Comparison of ENCODE assay signal across 8 cellular contexts in the genomic region with DNA sequence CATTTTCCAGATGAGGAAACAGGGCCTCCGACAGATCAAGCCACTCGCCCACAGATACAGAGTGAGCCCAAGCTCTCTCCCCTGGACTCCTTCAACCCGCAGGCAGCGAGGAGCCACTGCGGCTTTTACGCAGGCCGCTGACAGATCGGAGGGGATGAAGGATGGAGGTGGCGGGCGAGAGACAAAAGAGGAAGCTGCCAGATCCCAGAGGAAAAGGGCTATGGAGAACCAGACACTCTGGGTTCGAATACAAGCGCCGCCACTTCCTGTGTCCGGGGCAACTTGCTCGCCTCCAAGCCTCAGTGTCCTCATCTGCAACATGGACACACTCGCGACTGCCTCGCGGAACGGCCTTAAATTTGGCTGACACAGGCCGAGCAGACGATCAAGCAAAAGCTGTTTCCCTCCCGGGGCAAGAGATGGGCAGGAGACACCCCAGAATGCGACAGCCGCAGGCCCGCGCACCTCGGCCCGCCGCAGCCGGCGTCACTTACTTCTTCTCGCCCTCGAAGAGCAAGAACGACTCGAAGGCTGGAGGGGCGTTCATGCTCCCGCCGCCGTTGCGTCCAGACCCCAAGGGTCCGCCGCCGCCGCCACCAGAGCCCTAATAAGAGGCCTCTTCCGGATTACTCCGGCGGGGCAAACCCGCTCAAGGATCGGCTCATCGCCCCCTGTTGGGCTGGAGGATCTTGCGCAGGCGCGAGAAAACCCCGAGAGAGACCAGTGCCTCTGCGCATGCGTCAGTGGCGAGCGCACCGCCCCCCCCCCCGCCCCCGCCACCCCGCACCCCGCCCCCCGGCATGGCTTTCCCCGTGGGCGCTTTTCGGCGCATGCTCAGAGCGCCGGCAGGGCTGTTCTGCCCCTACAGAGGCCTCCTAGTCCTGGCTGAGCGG. TPM values are rescaled to one million over a fixed set of nuclear protein-coding genes. Genes with fewer than 3 reads are reported as not detected.
DNase-seq lines count a peak whose midpoint lies in the region; ATAC-seq and TF ChIP-seq lines count a peak whose summit lies in the region.
"Not testable (repeated sequence)": the region's sequence is repeated elsewhere in the genome, so short reads cannot be mapped to it uniquely, and the experiment has no call there.

A gene (minus strand): TSS at position 609 of the 893 bp plus-strand sequence. CDS start 62 bp downstream, at position 547.

- TF ChIP-seq CTCF in GM12873 (IDR thresholded peaks at IDR 0.05; ENCODE audit: insufficient read depth, low read depth, low read length, missing control alignments) (peak; percentile 26), IMR-90 (conservative IDR thresholded peaks at IDR 0.05; ENCODE audit: low read depth, low read length) (peak; percentile 40), hepatocyte (IDR thresholded peaks at IDR 0.05; ENCODE audit: poor library complexity) (peak; percentile 35), suprapubic skin (IDR thresholded peaks at IDR 0.05) (peak in 1 of 2 donors; percentile 68)
- TF ChIP-seq CTCF in brain (conservative IDR thresholded peaks at IDR 0.05): not testable (repeated sequence)

- H3K23ac ChIP-seq in IMR-90 (ENCODE audit: low read depth, low read length): not testable (repeated sequence)

- H4K8ac ChIP-seq in IMR-90 (ENCODE audit: low read depth in 2 of 2, low read length in 2 of 2): not testable (repeated sequence)

- H3K4me3 Mint-ChIP-seq in brain: peak within 1 kb of the TSS; percentile 82 to 88 (median 86)

- not testable (repeated sequence) for H4K5ac ChIP-seq in IMR-90 (ENCODE audit: low read depth, low read length)

- CTCF ChIA-PET in IMR-90 (lab: Yijun Ruan, JAX): not testable (repeated sequence)

- not testable (repeated sequence) for H3K9me3 ChIP-seq in HAP-1; IMR-90 (ENCODE audit: control insufficient read depth, insufficient read depth, low read length); hepatocyte (ENCODE audit: low read depth); suprapubic skin

- not testable (repeated sequence) for H3K36me3 Mint-ChIP-seq in brain

- H2AK9ac ChIP-seq in IMR-90 (replicated peaks; ENCODE audit: low read depth, low read length, poor library complexity): not testable (repeated sequence)

- not testable (repeated sequence) for H4K91ac ChIP-seq in IMR-90 (ENCODE audit: insufficient read depth, low read depth, low read length)

- H3K79me2 ChIP-seq in hepatocyte: not testable (repeated sequence)

- in situ Hi-C loops in HAP-1 (cut with MboI; ENCODE audit: low sequenced_read_pairs); IMR-90 (cut with MboI; ENCODE audit: low sequenced_read_pairs): not testable (repeated sequence)

- H3K4me1 Mint-ChIP-seq in brain: not testable (repeated sequence)

- dilution Hi-C loops in IMR-90 (cut with HindIII; ENCODE audit: low sequenced_read_pairs, unreplicated experiment): not testable (repeated sequence)

- not testable (repeated sequence) for H2BK5ac ChIP-seq in IMR-90 (ENCODE audit: low read depth, low read length, poor library complexity, severe bottlenecking)

- H3K36me3 ChIP-seq in HAP-1 (replicated peaks); IMR-90 (ENCODE audit: control insufficient read depth, insufficient read depth, low read length); hepatocyte (replicated peaks; ENCODE audit: insufficient read depth, low read depth): not testable (repeated sequence)
- H3K36me3 ChIP-seq in suprapubic skin: peaks cover 15% of the 10 kb centered on the region

- 0% methylated on average over 13 of the region's 72 CpGs; no CpG with 5 or more reads in 1 of the 2 experiments for WGBS in IMR-90 (ENCODE audit: extremely low coverage in 2 of 2, insufficient read length in 1 of 2), 2 experiments
- 2% methylated on average over 34 of the region's 72 CpGs for WGBS in hepatocyte (ENCODE audit: low lambda C conversion rate, missing lambda C conversion rate)
- WGBS in suprapubic skin: 2% methylated on average over 7 of the region's 72 CpGs

- DNase-seq in HAP-1 (ENCODE audit: low spot score in 2 of 2): peak; percentile 30 to 92
- DNase-seq in IMR-90: peak; percentile 76
- peak; percentile 81 to 99 for DNase-seq in activated CD4-positive, alpha-beta T cell treated with anti-CD3 and anti-CD28 coated beads for 4 hours
- DNase-seq in hepatocyte (ENCODE audit: low spot score): peak; percentile 50
- DNase-seq in retina: peak; percentile 75
- DNase-seq in suprapubic skin (ENCODE audit: low spot score in 2 of 2): peak; percentile 76 to 95

- peak; percentile 95 for ATAC-seq in IMR-90 (ENCODE audit: low read depth)

- intact Hi-C loops in IMR-90 (cut with micrococcal nuclease): not testable (repeated sequence)

- not testable (repeated sequence) for H3K14ac ChIP-seq in IMR-90 (replicated peaks; ENCODE audit: low read depth, low read length)

- not testable (repeated sequence) for H3K56ac ChIP-seq in IMR-90 (ENCODE audit: extremely low read depth, insufficient read depth, low read length)

- H3K27ac ChIP-seq in IMR-90 (ENCODE audit: insufficient read depth, low read length): peak within 1 kb of the TSS; percentile 29; the same call in 1 of the 2 replicates
- not testable (repeated sequence) for H3K27ac ChIP-seq in hepatocyte, suprapubic skin

- H3K9me1 ChIP-seq in IMR-90 (ENCODE audit: insufficient read depth, low read length): not testable (repeated sequence)

- POLR2A ChIA-PET in IMR-90 (lab: Charles Lee; ENCODE audit: unreplicated experiment): not testable (repeated sequence)

- H2BK20ac ChIP-seq in IMR-90 (ENCODE audit: low read depth, low read length): not testable (repeated sequence)

- H3K4ac ChIP-seq in IMR-90 (ENCODE audit: low read depth, low read length): not testable (repeated sequence)

- not testable (repeated sequence) for BruUV-seq in IMR-90 (replicated peaks; lab: Mats Ljungman, UMichigan)

- not testable (repeated sequence) for H3K9ac ChIP-seq in IMR-90 (ENCODE audit: low read depth, low read length)

- H3K4me3 ChIP-seq in HAP-1: peak within 1 kb of the TSS; percentile 35
- peak within 1 kb of the TSS; percentile 38 for H3K4me3 ChIP-seq in IMR-90 (ENCODE audit: insufficient read depth, low read depth, low read length)
- not testable (repeated sequence) for H3K4me3 ChIP-seq in hepatocyte
- H3K4me3 ChIP-seq in suprapubic skin: peak within 1 kb of the TSS; percentile 56

- not testable (repeated sequence) for TF ChIP-seq EP300 in suprapubic skin (IDR thresholded peaks at IDR 0.05)

- H2BK120ac ChIP-seq in IMR-90 (ENCODE audit: low read depth, low read length): not testable (repeated sequence)

- not testable (repeated sequence) for H3K79me1 ChIP-seq in IMR-90 (ENCODE audit: low read depth in 1 of 2, low read length in 2 of 2)

- not testable (repeated sequence) for H2AK5ac ChIP-seq in IMR-90 (ENCODE audit: low read depth, low read length)

- not testable (repeated sequence) for TF ChIP-seq RAD21 in IMR-90 (IDR thresholded peaks at IDR 0.05; ENCODE audit: low read length)

- not testable (repeated sequence) for H2AFZ ChIP-seq in IMR-90 (replicated peaks; ENCODE audit: low read length, poor library complexity); hepatocyte

- H3K27me3 ChIP-seq in HAP-1 (ENCODE audit: low read depth); IMR-90 (ENCODE audit: control insufficient read depth, insufficient read depth, low read length); hepatocyte; suprapubic skin: not testable (repeated sequence)

- not testable (repeated sequence) for H3K9me3 Mint-ChIP-seq in brain

- H3K9me2 ChIP-seq in hepatocyte (replicated peaks; ENCODE audit: insufficient read depth): not testable (repeated sequence)

- not testable (repeated sequence) for H2BK15ac ChIP-seq in IMR-90 (ENCODE audit: low read depth, low read length)

- TF ChIP-seq POLR2A in IMR-90 (IDR thresholded peaks at IDR 0.05; ENCODE audit: low read depth, low read length): peak; percentile 45; the same call in 1 of the 2 replicates
- not testable (repeated sequence) for TF ChIP-seq POLR2A in suprapubic skin (IDR thresholded peaks at IDR 0.05)

- peak within 1 kb of the TSS in 3 of 5 experiments; percentile 64 to 85 (median 84) for H3K27ac Mint-ChIP-seq in brain

- not testable (repeated sequence) for H3K18ac ChIP-seq in IMR-90 (ENCODE audit: low read depth, low read length)

- not testable (repeated sequence) for H3K4me1 ChIP-seq in HAP-1; IMR-90 (ENCODE audit: control insufficient read depth, insufficient read depth, low read length); hepatocyte (ENCODE audit: insufficient read depth); suprapubic skin

- not testable (repeated sequence) for H3K27me3 Mint-ChIP-seq in brain

- not testable (repeated sequence) for H4K20me1 ChIP-seq in IMR-90 (ENCODE audit: insufficient read depth, low read length); hepatocyte (ENCODE audit: insufficient read depth, poor library complexity, severe bottlenecking)

- H3K4me2 ChIP-seq in IMR-90 (ENCODE audit: low read depth, low read length): 0 out of 2 replicates have a peak within 1 kb of the TSS, but pooled peaks have one; percentile 33
- H3K4me2 ChIP-seq in hepatocyte: peak within 1 kb of the TSS; percentile 68

RNA-seq across cellular contexts. Expression of the gene that starts here (rescaled TPM):
- total RNA-seq in IMR-90 (2012; rRNA removed) (20.8 and 31.1 TPM in 2 replicates), hepatocyte (16.3 and 22.4 TPM in 2 replicates), suprapubic skin (10 to 100 TPM in 3 of 4 donors, 1 to 10 TPM in 1; 9.5 to 29.0 (median 19.3) TPM)
- polyA plus RNA-seq in IMR-90 (2012; rRNA removed) (92.6 and 134 TPM in 2 replicates), brain (ENCODE audit: insufficient read depth, low read depth, low replicate concordance) (142 TPM), hepatocyte (77.4 and 83.2 TPM in 2 replicates)
- polyA plus RNA-seq in IMR-90 (2012; cell fraction: cytosol; rRNA removed): 20.8 and 84.9 TPM in 2 replicates
- 34.1 and 60.3 TPM in 2 replicates for polyA plus RNA-seq in IMR-90 (2012; cell fraction: nucleus; rRNA removed; ENCODE audit: low replicate concordance)
